ENCODE assay signal across 24 cellular contexts in the genomic region with DNA sequence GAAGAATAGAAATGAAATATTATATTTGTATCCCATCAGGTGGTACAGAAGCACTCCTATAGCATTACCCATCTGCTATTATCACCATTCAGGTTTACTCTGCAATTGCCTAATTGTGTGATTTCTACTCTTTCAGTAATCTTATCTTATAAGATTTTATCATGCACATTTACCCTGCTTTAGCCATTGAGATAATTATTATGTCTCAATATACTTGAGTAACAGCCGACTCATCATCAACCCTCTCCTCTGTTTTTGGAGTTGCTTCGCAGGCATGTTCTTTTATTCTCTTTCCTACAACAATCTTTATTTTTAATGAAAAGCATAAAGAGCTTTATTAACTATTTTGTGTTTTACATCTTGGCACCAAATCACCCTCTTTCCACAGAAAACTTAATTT.
"Had no signal": no experiment of that assay in that cellular context is flagged by ENCODE, and none has a peak within 500 bp of the region (broad histone marks: within the 10 kb centered on the region; RNA-seq: fewer than 3 reads in every experiment).

No MANE protein-coding gene starts in this region.

- H3K27me3 Mint-ChIP-seq: activated naive CD8-positive, alpha-beta T cell had no signal

- H3K36me3 ChIP-seq: left lung, thoracic aorta had no signal

- H2AFZ ChIP-seq: hepatocyte had no signal

- H3K9me3 ChIP-seq: left lung, thoracic aorta had no signal

- H3K4me3 Mint-ChIP-seq: activated naive CD8-positive, alpha-beta T cell; immature natural killer cell; naive thymus-derived CD4-positive, alpha-beta T cell; neural crest cell; T-cell; T-helper 2 cell treated with Interferon-gamma antibody and Interleukin-4, amounts not matched to agents 5 μg/mL and 100 μg/mL, for 36 hours; type B pancreatic cell; WTC11 had no signal

- H3K4me2 ChIP-seq: hepatocyte, smooth muscle cell had no signal

- H3K79me2 ChIP-seq: hepatocyte had no signal

- DNase-seq: activated naive CD4-positive, alpha-beta T cell; activated T-cell treated with anti-CD3 and anti-CD28 coated beads, Interleukin-2, amount 50 U/mL, for 1 hour; amygdala; cerebellar nuclear complex; glutamatergic neuron; immature natural killer cell; kidney glomerular epithelial cell; left lung; naive thymus-derived CD4-positive, alpha-beta T cell; stimulated activated CD4-positive, alpha-beta T cell treated with anti-CD3 and anti-CD28 coated beads, Interleukin-2, amount 100 ng/mL, for 48 hours; stimulated activated naive CD4-positive, alpha-beta T cell treated with Interleukin-2 at 50 U/mL for 16 hours; T-cell had no signal

- H3K4me1 ChIP-seq: left lung had no signal

- H3K9me3 Mint-ChIP-seq: activated T-helper 2 cell treated with anti-CD3 and anti-CD28 coated beads, Interferon-gamma antibody, Interleukin-2, Interleukin-4, amounts not matched to agents 10 μg/mL and 5 μg/mL and 100 μg/mL, durations not matched to agents 14 hours and 24 hours and 36 hours; neural crest cell; T-helper 2 cell treated with Interferon-gamma antibody and Interleukin-4, amounts not matched to agents 5 μg/mL and 100 μg/mL, for 36 hours; WTC11 had no signal

- ATAC-seq: left lung; naive thymus-derived CD4-positive, alpha-beta T cell; sciatic nerve; T-cell; WTC11 had no signal

- H3K27ac ChIP-seq: coronary artery, hepatocyte, left lung, thoracic aorta had no signal

- H3K27me3 ChIP-seq: hepatocyte, left lung had no signal

- H3K27ac Mint-ChIP-seq: activated naive CD8-positive, alpha-beta T cell; activated T-helper 2 cell treated with anti-CD3 and anti-CD28 coated beads, Interferon-gamma antibody, Interleukin-2, Interleukin-4, amounts not matched to agents 10 μg/mL and 5 μg/mL and 100 μg/mL, durations not matched to agents 14 hours and 24 hours and 36 hours; immature natural killer cell; naive thymus-derived CD4-positive, alpha-beta T cell; T-cell; T-helper 2 cell treated with Interferon-gamma antibody and Interleukin-4, amounts not matched to agents 5 μg/mL and 100 μg/mL, for 36 hours; type B pancreatic cell; WTC11 had no signal

- H3K4me1 Mint-ChIP-seq: immature natural killer cell; naive thymus-derived CD4-positive, alpha-beta T cell; T-cell had no signal

- H3K36me3 Mint-ChIP-seq: activated naive CD8-positive, alpha-beta T cell; immature natural killer cell; naive thymus-derived CD4-positive, alpha-beta T cell; T-cell; WTC11 had no signal

- H3K4me3 ChIP-seq: coronary artery, hepatocyte, left lung, lung, smooth muscle cell, thoracic aorta had no signal
